9 cellular contexts compared by ENCODE assay signal in genomic region chr22:21643533-21644357, GRCh38. TPM values are rescaled to one million over a fixed set of nuclear protein-coding genes. Genes with fewer than 3 reads are reported as not detected.
A peak's percentile ranks its signal among the peaks of the same experiment; 100 is the strongest.
DNase-seq lines count a peak whose midpoint lies in the region; ATAC-seq, FAIRE-seq and TF ChIP-seq lines count a peak whose summit lies in the region.
"Had no signal": no experiment of that assay in that cellular context is flagged by ENCODE, and none has a peak within 500 bp of the region (broad histone marks: within the 10 kb centered on the region; RNA-seq: fewer than 3 reads in every experiment).

No MANE protein-coding gene starts in this region.

- 92% methylated on average over 11 of the region's 22 CpGs for WGBS in HepG2 (ENCODE audit: low lambda C conversion rate)

- peaks cover 47% of the 10 kb centered on the region for H3K4me1 ChIP-seq in HepG2 (ENCODE audit: insufficient read depth, low read length)

- DNase-seq in AG04450 (ENCODE audit: low read depth, low spot score), result no peak
- DNase-seq in GM12892 (ENCODE audit: insufficient read length), result no peak
- no peak for DNase-seq in activated CD4-positive, alpha-beta memory T cell treated with anti-CD3 and anti-CD28 coated beads, Interleukin-2, amount 10 ng/mL, durations not matched to agents 7 days and 5 days
- DNase-seq in HepG2 (ENCODE audit: low spot score), result no peak
- no peak for DNase-seq in KG1 (lab: John Stamatoyannopoulos, UW)
- DNase-seq in DMS 273 (lab: John Stamatoyannopoulos, UW; ENCODE audit: unreplicated experiment), result no peak
- no peak for DNase-seq in NCI-H146 (lab: John Stamatoyannopoulos, UW)
- DNase-seq: cerebellar nuclear complex had no signal

- H4K20me1 ChIP-seq in HepG2 (ENCODE audit: insufficient read depth, low read length), result no peaks in the 10 kb centered on the region

- POLR2A ChIA-PET in AG04450 (lab: Yijun Ruan, JAX) (interaction anchor here (0.5 to 2.6 kb wide), 2 partner anchors 15 to 686 kb away, joined by 3 to 11 read pairs; no protein-coding TSS in a partner anchor), HepG2 (lab: Yijun Ruan, JAX) (interaction anchor here (1.1 to 3.3 kb wide), 6 partner anchors 14 to 75 kb away, joined by 3 to 58 read pairs (median 8); partner anchors contain the start of genes PPIL2 and YDJC)
- POLR2A ChIA-PET in activated CD4-positive, alpha-beta memory T cell treated with anti-CD3 and anti-CD28 coated beads, Interleukin-2, amount 10 ng/mL, durations not matched to agents 7 days and 5 days (lab: Charles Lee), result interaction anchor here (1.0 to 5.0 kb wide), 13 partner anchors 9 to 75 kb away, joined by 3 to 132 read pairs (median 17); partner anchors contain the start of genes CCDC116, PPIL2, UBE2L3 and YDJC

- no peak for TF ChIP-seq POLR2A in GM12892 (IDR thresholded peaks at IDR 0.05; ENCODE audit: low read depth, low read length)
- no peak for TF ChIP-seq POLR2A in HepG2 (IDR thresholded peaks at IDR 0.05; ENCODE audit: insufficient read depth in 1 of 2, low read depth in 2 of 2, low read length in 2 of 2)

- no peaks in the 10 kb centered on the region; the same call in 1 of the 2 replicates for H3K9me3 ChIP-seq in AG04450 (ENCODE audit: control insufficient read depth, insufficient read depth, low read length)
- H3K9me3 ChIP-seq in HepG2 (ENCODE audit: low read length), result no peaks in the 10 kb centered on the region

- H3K27me3 Mint-ChIP-seq in activated CD4-positive, alpha-beta memory T cell treated with anti-CD3 and anti-CD28 coated beads, Interleukin-2, amount 10 ng/mL, durations not matched to agents 7 days and 5 days, result no peaks in the 10 kb centered on the region

- TF ChIP-seq EP300 in HepG2 (IDR thresholded peaks at IDR 0.05; ENCODE audit: low read depth in 2 of 2, low read length in 2 of 2) (no peak), HepG2 (CRISPR knock-in tag; IDR thresholded peaks at IDR 0.05; ENCODE audit: borderline replicate concordance) (no peak)

- peak; percentile 17 for FAIRE-seq in GM12892 (lab: Jason Lieb, UNC)
- no peak for FAIRE-seq in HepG2 (lab: Jason Lieb, UNC)

- CTCF ChIA-PET in AG04450 (lab: Charles Lee) (interaction anchor here (0.9 to 3.2 kb wide), 3 partner anchors 14 to 87 kb away, joined by 3 to 43 read pairs (median 3); partner anchors contain the start of gene YDJC), HepG2 (lab: Yijun Ruan, JAX; ENCODE audit: low intra/inter-chr PET ratio, low total read pairs) (interaction anchor here (2.5 to 3.0 kb wide), 2 partner anchors 14 to 19 kb away, joined by 11 to 16 read pairs; partner anchors contain the start of gene YDJC)
- CTCF ChIA-PET in activated CD4-positive, alpha-beta memory T cell treated with anti-CD3 and anti-CD28 coated beads, Interleukin-2, amount 10 ng/mL, durations not matched to agents 7 days and 5 days (lab: Charles Lee), result interaction anchor here (0.9 to 9.8 kb wide), 9 partner anchors 9 to 71 kb away, joined by 3 to 289 read pairs (median 8); partner anchors contain the start of genes CCDC116, PPIL2 and YDJC

- peak overlapping the region; percentile 79; the same call in 1 of the 2 replicates for H3K9ac ChIP-seq in HepG2 (ENCODE audit: insufficient read depth, low read depth, low read length)

- H3K4me3 ChIP-seq in AG04450 (ENCODE audit: low read depth, low read length) (peak overlapping the region; percentile 86), HepG2 (replicated peaks in 1 of 3; ENCODE audit: insufficient read depth in 1 of 3, low read depth in 2 of 3, low read length in 3 of 3) (peak overlapping the region in 2 of 3 experiments; percentile 66 to 85; a peak in 1 of 6 replicates)

- no peak for TF ChIP-seq CTCF in AG04450 (IDR thresholded peaks at IDR 0.05; ENCODE audit: low read depth, low read length)
- TF ChIP-seq CTCF in HepG2 (CRISPR knock-in tag; IDR thresholded peaks at IDR 0.05), result peak; percentile 43

- H3K4me3 Mint-ChIP-seq in activated CD4-positive, alpha-beta memory T cell treated with anti-CD3 and anti-CD28 coated beads, Interleukin-2, amount 10 ng/mL, durations not matched to agents 7 days and 5 days, result peak overlapping the region; percentile 71

- no peak for TF ChIP-seq RAD21 in HepG2 (CRISPR knock-in tag; IDR thresholded peaks at IDR 0.05)

- H3K4me2 ChIP-seq in HepG2 (ENCODE audit: low read depth, low read length), result peak overlapping the region; percentile 82

- no TSS peak for BruUV-seq in HepG2 (replicated peaks; lab: Mats Ljungman, UMichigan)

- intact Hi-C loops in HepG2 (cut with micrococcal nuclease; ENCODE audit: unreplicated experiment), result loop anchor here (2.0 to 5.0 kb wide), 2 partner anchors 19 to 51 kb away; no protein-coding TSS in a partner anchor

- H3K36me3 Mint-ChIP-seq in activated CD4-positive, alpha-beta memory T cell treated with anti-CD3 and anti-CD28 coated beads, Interleukin-2, amount 10 ng/mL, durations not matched to agents 7 days and 5 days (ENCODE audit: low read depth), result peaks cover 27% of the 10 kb centered on the region

- no peaks in the 10 kb centered on the region for H3K9me3 Mint-ChIP-seq in activated CD4-positive, alpha-beta memory T cell treated with anti-CD3 and anti-CD28 coated beads, Interleukin-2, amount 10 ng/mL, durations not matched to agents 7 days and 5 days

- H3K27me3 ChIP-seq in AG04450 (ENCODE audit: control insufficient read depth, insufficient read depth, low read length), result no peaks in the 10 kb centered on the region
- no peaks in the 10 kb centered on the region for H3K27me3 ChIP-seq in HepG2 (ENCODE audit: control insufficient read depth in 1 of 2, insufficient read depth in 2 of 2, low read length in 2 of 2)

- H3K36me3 ChIP-seq in HepG2 (replicated peaks in 1 of 2; ENCODE audit: control insufficient read depth in 1 of 2, insufficient read depth in 2 of 2, low read length in 2 of 2), result peaks cover 0 to 14% of the 10 kb centered on the region in 2 experiments; a peak in 3 of 5 replicates

- no peak overlapping the region for H2AFZ ChIP-seq in HepG2 (ENCODE audit: low read length)

- in situ Hi-C loops in HepG2 (cut with HindIII; ENCODE audit: extremely low pct_ligation_motif_present, low pct_unique_long_range_greater_than_20kb), result no loop called here

- peak overlapping the region; percentile 73 for H3K27ac Mint-ChIP-seq in activated CD4-positive, alpha-beta memory T cell treated with anti-CD3 and anti-CD28 coated beads, Interleukin-2, amount 10 ng/mL, durations not matched to agents 7 days and 5 days

- H3K4me1 Mint-ChIP-seq in activated CD4-positive, alpha-beta memory T cell treated with anti-CD3 and anti-CD28 coated beads, Interleukin-2, amount 10 ng/mL, durations not matched to agents 7 days and 5 days, result peaks cover 31% of the 10 kb centered on the region

- no peak overlapping the region for H3K27ac ChIP-seq in AG04450 (ENCODE audit: low read depth, low read length)
- peak overlapping the region; percentile 78 for H3K27ac ChIP-seq in HepG2 (ENCODE audit: extremely low read length, insufficient read depth, low read length)

- ATAC-seq in HepG2 (no peak), GM21723 (IDR thresholded peaks at IDR 0.05; ENCODE audit: unreplicated experiment) (no peak)

- peaks cover 10% of the 10 kb centered on the region for H3K79me2 ChIP-seq in HepG2 (ENCODE audit: insufficient read depth, low read length)

RNA-seq across cellular contexts. Expression of gene SDF2L1, which starts 1.6 kb away (rescaled TPM):
- 12.6 and 17.8 TPM in 2 replicates for polyA plus RNA-seq in AG04450 (2011; rRNA removed)
- 6.8 and 7.4 TPM in 2 replicates for polyA minus RNA-seq in AG04450 (2011; rRNA and poly(A)+ RNA removed)
- polyA plus RNA-seq in GM12892 (2012; ENCODE audit: missing spikeins), result 23.3 TPM
- total RNA-seq in activated CD4-positive, alpha-beta memory T cell treated with anti-CD3 and anti-CD28 coated beads, Interleukin-2, amount 10 ng/mL, durations not matched to agents 7 days and 5 days, result 10 to 100 TPM; 61.4 to 62.1 TPM
- 39.7 and 57.4 TPM in 2 replicates for total RNA-seq in HepG2 (2016; rRNA removed; fragmentation: Illumina TruSeq; extraction: Trizol)
- total RNA-seq in HepG2 (2016; cell fraction: cytosol; rRNA removed; fragmentation: Illumina TruSeq; extraction: Trizol; ENCODE audit: low read depth), result 33.2 and 40.3 TPM in 2 replicates
- total RNA-seq in HepG2 (2016; cell fraction: insoluble cytoplasmic fraction; rRNA removed; fragmentation: Illumina TruSeq; extraction: Trizol), result 40.0 and 62.7 TPM in 2 replicates
- total RNA-seq in HepG2 (2016; cell fraction: membrane; rRNA removed; fragmentation: Illumina TruSeq; extraction: Trizol), result 45.7 and 54.6 TPM in 2 replicates
- 34.2 and 40.4 TPM in 2 replicates for total RNA-seq in HepG2 (2016; cell fraction: nucleus; rRNA removed; fragmentation: Illumina TruSeq; extraction: Trizol)
- polyA plus RNA-seq in HepG2 (2011; rRNA removed), result 16.6 and 18.0 TPM in 2 replicates
- polyA plus RNA-seq in HepG2 (2011; cell fraction: cytosol; rRNA removed), result 15.2 and 26.9 TPM in 2 replicates
- 10.9 and 11.0 TPM in 2 replicates for polyA plus RNA-seq in HepG2 (2011; cell fraction: nucleus; rRNA removed)
- 13.3 and 21.0 TPM in 2 replicates for polyA plus RNA-seq in HepG2 (2012)
- polyA plus RNA-seq in HepG2 (2016; cell fraction: cytosol; fragmentation: Illumina TruSeq; extraction: Trizol; ENCODE audit: low read depth), result 42.3 and 50.0 TPM in 2 replicates
- polyA plus RNA-seq in HepG2 (2016; cell fraction: insoluble cytoplasmic fraction; fragmentation: Illumina TruSeq; extraction: Trizol; ENCODE audit: low read depth), result 46.2 TPM in 2 replicates
- 43.9 and 48.5 TPM in 2 replicates for polyA plus RNA-seq in HepG2 (2016; cell fraction: membrane; fragmentation: Illumina TruSeq; extraction: Trizol; ENCODE audit: low read depth)
- polyA plus RNA-seq in HepG2 (2016; cell fraction: nucleus; fragmentation: Illumina TruSeq; extraction: Trizol; ENCODE audit: insufficient read depth, low read depth), result 73.9 and 89.3 TPM in 2 replicates
- polyA minus RNA-seq in HepG2 (2011; rRNA and poly(A)+ RNA removed; ENCODE audit: low replicate concordance), result 24.5 and 32.2 TPM in 2 replicates
- 8.3 and 14.1 TPM in 2 replicates for polyA minus RNA-seq in HepG2 (2011; cell fraction: cytosol; rRNA and poly(A)+ RNA removed)
- 2.6 and 5.5 TPM in 2 replicates for polyA minus RNA-seq in HepG2 (2011; cell fraction: nucleus; rRNA and poly(A)+ RNA removed)

RNA-seq across cellular contexts. Expression of gene CCDC116, which starts 11.2 kb away (rescaled TPM):
- polyA plus RNA-seq in AG04450 (2011; rRNA removed) (0.06 and 0.16 TPM in 2 replicates), HepG2 (2011; rRNA removed) (0.05 and 0.15 TPM in 2 replicates)
- 0.13 TPM in 1 of 2 replicates, not detected in the other for polyA minus RNA-seq in AG04450 (2011; rRNA and poly(A)+ RNA removed)
- polyA plus RNA-seq in GM12892 (2012; ENCODE audit: missing spikeins), result not detected
- under 1 TPM; 0.33 to 0.43 TPM for total RNA-seq in activated CD4-positive, alpha-beta memory T cell treated with anti-CD3 and anti-CD28 coated beads, Interleukin-2, amount 10 ng/mL, durations not matched to agents 7 days and 5 days
- total RNA-seq in HepG2 (2016; rRNA removed; fragmentation: Illumina TruSeq; extraction: Trizol), result 0.33 TPM in 1 of 2 replicates, not detected in the other
- 0.09 TPM in 1 of 2 replicates, not detected in the other for total RNA-seq in HepG2 (2016; cell fraction: cytosol; rRNA removed; fragmentation: Illumina TruSeq; extraction: Trizol; ENCODE audit: low read depth)
- 0.13 and 0.15 TPM in 2 replicates for total RNA-seq in HepG2 (2016; cell fraction: insoluble cytoplasmic fraction; rRNA removed; fragmentation: Illumina TruSeq; extraction: Trizol)
- total RNA-seq in HepG2 (2016; cell fraction: membrane; rRNA removed; fragmentation: Illumina TruSeq; extraction: Trizol), result 0.28 TPM in 1 of 2 replicates, not detected in the other
- 0.19 and 0.28 TPM in 2 replicates for total RNA-seq in HepG2 (2016; cell fraction: nucleus; rRNA removed; fragmentation: Illumina TruSeq; extraction: Trizol)
- polyA plus RNA-seq in HepG2 (2011; cell fraction: cytosol; rRNA removed), result 0.04 and 0.13 TPM in 2 replicates
- 0.78 and 0.79 TPM in 2 replicates for polyA plus RNA-seq in HepG2 (2011; cell fraction: nucleus; rRNA removed)
- polyA plus RNA-seq in HepG2 (2012), result 0.05 and 0.15 TPM in 2 replicates
- polyA plus RNA-seq in HepG2 (2016; cell fraction: cytosol; fragmentation: Illumina TruSeq; extraction: Trizol; ENCODE audit: low read depth), result 0.05 and 0.07 TPM in 2 replicates
- polyA plus RNA-seq in HepG2 (2016; cell fraction: insoluble cytoplasmic fraction; fragmentation: Illumina TruSeq; extraction: Trizol; ENCODE audit: low read depth), result 0.17 TPM in 1 of 2 replicates, not detected in the other
- polyA plus RNA-seq in HepG2 (2016; cell fraction: membrane; fragmentation: Illumina TruSeq; extraction: Trizol; ENCODE audit: low read depth), result 0.16 TPM in 1 of 2 replicates, not detected in the other
- 0.64 and 0.97 TPM in 2 replicates for polyA plus RNA-seq in HepG2 (2016; cell fraction: nucleus; fragmentation: Illumina TruSeq; extraction: Trizol; ENCODE audit: insufficient read depth, low read depth)
- polyA minus RNA-seq in HepG2 (2011; rRNA and poly(A)+ RNA removed; ENCODE audit: low replicate concordance), result 0.07 and 0.12 TPM in 2 replicates
- not detected in 2 replicates for polyA minus RNA-seq in HepG2 (2011; cell fraction: cytosol; rRNA and poly(A)+ RNA removed)
- polyA minus RNA-seq in HepG2 (2011; cell fraction: nucleus; rRNA and poly(A)+ RNA removed), result 0.39 and 0.50 TPM in 2 replicates

RNA-seq across cellular contexts. Expression of gene YDJC, which starts 13.9 kb away (rescaled TPM):
- 9.0 and 12.2 TPM in 2 replicates for polyA plus RNA-seq in AG04450 (2011; rRNA removed)
- 3.4 and 4.4 TPM in 2 replicates for polyA minus RNA-seq in AG04450 (2011; rRNA and poly(A)+ RNA removed)
- 5.6 TPM for polyA plus RNA-seq in GM12892 (2012; ENCODE audit: missing spikeins)
- total RNA-seq in activated CD4-positive, alpha-beta memory T cell treated with anti-CD3 and anti-CD28 coated beads, Interleukin-2, amount 10 ng/mL, durations not matched to agents 7 days and 5 days, result 10 to 100 TPM; 37.1 to 38.0 TPM
- 27.0 and 32.0 TPM in 2 replicates for total RNA-seq in HepG2 (2016; rRNA removed; fragmentation: Illumina TruSeq; extraction: Trizol)
- total RNA-seq in HepG2 (2016; cell fraction: cytosol; rRNA removed; fragmentation: Illumina TruSeq; extraction: Trizol; ENCODE audit: low read depth), result 18.2 and 18.6 TPM in 2 replicates
- total RNA-seq in HepG2 (2016; cell fraction: insoluble cytoplasmic fraction; rRNA removed; fragmentation: Illumina TruSeq; extraction: Trizol), result 28.2 and 30.6 TPM in 2 replicates
- 30.4 and 39.2 TPM in 2 replicates for total RNA-seq in HepG2 (2016; cell fraction: membrane; rRNA removed; fragmentation: Illumina TruSeq; extraction: Trizol)
- total RNA-seq in HepG2 (2016; cell fraction: nucleus; rRNA removed; fragmentation: Illumina TruSeq; extraction: Trizol), result 14.3 and 16.0 TPM in 2 replicates
- 15.3 and 19.9 TPM in 2 replicates for polyA plus RNA-seq in HepG2 (2011; rRNA removed)
- 15.7 and 30.3 TPM in 2 replicates for polyA plus RNA-seq in HepG2 (2011; cell fraction: cytosol; rRNA removed)
- polyA plus RNA-seq in HepG2 (2011; cell fraction: nucleus; rRNA removed), result 42.4 and 43.1 TPM in 2 replicates
- 10.8 and 14.7 TPM in 2 replicates for polyA plus RNA-seq in HepG2 (2012)
- 20.1 and 25.1 TPM in 2 replicates for polyA plus RNA-seq in HepG2 (2016; cell fraction: cytosol; fragmentation: Illumina TruSeq; extraction: Trizol; ENCODE audit: low read depth)
- 30.6 and 33.5 TPM in 2 replicates for polyA plus RNA-seq in HepG2 (2016; cell fraction: insoluble cytoplasmic fraction; fragmentation: Illumina TruSeq; extraction: Trizol; ENCODE audit: low read depth)
- 32.1 and 32.9 TPM in 2 replicates for polyA plus RNA-seq in HepG2 (2016; cell fraction: membrane; fragmentation: Illumina TruSeq; extraction: Trizol; ENCODE audit: low read depth)
- 31.4 and 34.1 TPM in 2 replicates for polyA plus RNA-seq in HepG2 (2016; cell fraction: nucleus; fragmentation: Illumina TruSeq; extraction: Trizol; ENCODE audit: insufficient read depth, low read depth)
- 24.6 and 29.4 TPM in 2 replicates for polyA minus RNA-seq in HepG2 (2011; rRNA and poly(A)+ RNA removed; ENCODE audit: low replicate concordance)
- polyA minus RNA-seq in HepG2 (2011; cell fraction: cytosol; rRNA and poly(A)+ RNA removed), result 8.5 and 10.8 TPM in 2 replicates
- 11.7 and 13.1 TPM in 2 replicates for polyA minus RNA-seq in HepG2 (2011; cell fraction: nucleus; rRNA and poly(A)+ RNA removed)

RNA-seq across cellular contexts. Expression of gene PPIL2, which starts 22.1 kb away (rescaled TPM):
- polyA plus RNA-seq in AG04450 (2011; rRNA removed) (40.6 and 48.6 TPM in 2 replicates), HepG2 (2011; rRNA removed) (56.1 and 59.4 TPM in 2 replicates)
- 39.5 and 40.5 TPM in 2 replicates for polyA minus RNA-seq in AG04450 (2011; rRNA and poly(A)+ RNA removed)
- polyA plus RNA-seq in GM12892 (2012; ENCODE audit: missing spikeins), result 25.0 TPM
- 10 to 100 TPM; 62.5 to 66.3 TPM for total RNA-seq in activated CD4-positive, alpha-beta memory T cell treated with anti-CD3 and anti-CD28 coated beads, Interleukin-2, amount 10 ng/mL, durations not matched to agents 7 days and 5 days
- total RNA-seq in HepG2 (2016; rRNA removed; fragmentation: Illumina TruSeq; extraction: Trizol), result 31.6 and 31.9 TPM in 2 replicates
- 9.2 and 10.5 TPM in 2 replicates for total RNA-seq in HepG2 (2016; cell fraction: cytosol; rRNA removed; fragmentation: Illumina TruSeq; extraction: Trizol; ENCODE audit: low read depth)
- total RNA-seq in HepG2 (2016; cell fraction: insoluble cytoplasmic fraction; rRNA removed; fragmentation: Illumina TruSeq; extraction: Trizol), result 23.6 and 33.0 TPM in 2 replicates
- total RNA-seq in HepG2 (2016; cell fraction: membrane; rRNA removed; fragmentation: Illumina TruSeq; extraction: Trizol), result 9.1 and 9.4 TPM in 2 replicates
- total RNA-seq in HepG2 (2016; cell fraction: nucleus; rRNA removed; fragmentation: Illumina TruSeq; extraction: Trizol), result 42.7 and 45.7 TPM in 2 replicates
- 22.8 and 28.5 TPM in 2 replicates for polyA plus RNA-seq in HepG2 (2011; cell fraction: cytosol; rRNA removed)
- 197 and 240 TPM in 2 replicates for polyA plus RNA-seq in HepG2 (2011; cell fraction: nucleus; rRNA removed)
- polyA plus RNA-seq in HepG2 (2012), result 26.0 and 29.4 TPM in 2 replicates
- polyA plus RNA-seq in HepG2 (2016; cell fraction: cytosol; fragmentation: Illumina TruSeq; extraction: Trizol; ENCODE audit: low read depth), result 2.5 and 3.3 TPM in 2 replicates
- 30.7 and 39.2 TPM in 2 replicates for polyA plus RNA-seq in HepG2 (2016; cell fraction: insoluble cytoplasmic fraction; fragmentation: Illumina TruSeq; extraction: Trizol; ENCODE audit: low read depth)
- 6.2 and 7.6 TPM in 2 replicates for polyA plus RNA-seq in HepG2 (2016; cell fraction: membrane; fragmentation: Illumina TruSeq; extraction: Trizol; ENCODE audit: low read depth)
- polyA plus RNA-seq in HepG2 (2016; cell fraction: nucleus; fragmentation: Illumina TruSeq; extraction: Trizol; ENCODE audit: insufficient read depth, low read depth), result 66.3 and 80.1 TPM in 2 replicates
- polyA minus RNA-seq in HepG2 (2011; rRNA and poly(A)+ RNA removed; ENCODE audit: low replicate concordance), result 22.5 and 39.0 TPM in 2 replicates
- polyA minus RNA-seq in HepG2 (2011; cell fraction: cytosol; rRNA and poly(A)+ RNA removed), result 15.4 and 16.6 TPM in 2 replicates
- 108 and 114 TPM in 2 replicates for polyA minus RNA-seq in HepG2 (2011; cell fraction: nucleus; rRNA and poly(A)+ RNA removed)
